Comparison of ENCODE assay signal across 24 cellular contexts in the genomic region with DNA sequence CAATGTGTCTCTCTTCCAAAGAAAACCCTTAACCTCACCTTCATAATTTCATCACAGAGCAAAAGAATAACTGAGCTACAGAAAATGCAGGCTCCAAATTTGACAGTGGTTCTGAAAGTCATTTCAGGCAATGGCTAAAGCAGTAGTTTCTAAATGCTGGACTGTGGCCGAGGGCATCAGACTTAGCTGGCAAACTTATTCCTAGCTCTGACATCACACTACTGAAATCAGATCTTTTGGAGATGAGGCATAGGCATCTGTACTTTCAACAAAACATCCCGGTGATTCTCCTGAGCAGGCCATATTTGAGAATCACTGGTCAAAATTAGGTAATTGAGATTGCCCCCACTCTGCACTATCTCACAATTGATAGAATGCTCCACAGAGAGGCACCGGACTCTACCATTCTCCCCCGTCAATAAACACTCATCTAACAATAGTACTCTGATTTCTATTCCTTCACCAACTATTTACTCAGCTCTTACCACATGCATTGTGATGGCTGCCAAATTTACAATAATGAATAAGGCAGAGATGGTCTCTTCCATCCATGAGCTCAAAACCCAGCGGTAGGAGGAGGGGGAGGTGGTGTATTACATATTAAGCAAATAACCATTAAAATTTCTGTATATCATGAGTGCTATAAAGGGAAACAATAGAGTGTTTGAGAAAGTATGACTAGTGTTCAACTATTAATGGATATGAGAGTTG. TPM values are rescaled to one million over a fixed set of nuclear protein-coding genes. Genes with fewer than 3 reads are reported as not detected.
DNase-seq lines count a peak whose midpoint lies in the region; ATAC-seq and TF ChIP-seq lines count a peak whose summit lies in the region.
"Had no signal": no experiment of that assay in that cellular context is flagged by ENCODE, and none has a peak within 500 bp of the region (broad histone marks: within the 10 kb centered on the region; RNA-seq: fewer than 3 reads in every experiment).

No MANE protein-coding gene starts in this region.

- no peaks in the 10 kb centered on the region for H3K27me3 ChIP-seq in gastroesophageal sphincter
- H3K27me3 ChIP-seq: esophagus muscularis mucosa, transverse colon had no signal

- DNase-seq in NCI-H1092 treated with DMSO at 0.1 percent for 48 hours (lab: John Stamatoyannopoulos, UW) (peak; percentile 24), NCI-H1092 (lab: John Stamatoyannopoulos, UW) (no peak), NCI-H345 treated with DMSO at 0.1 percent for 48 hours (lab: John Stamatoyannopoulos, UW; ENCODE audit: unreplicated experiment) (peak; percentile 21), fibroblast of gingiva (ENCODE audit: low read depth) (peak; percentile 86), superior temporal gyrus (ENCODE audit: extremely low spot score) (peak; percentile 69), NCI-H1048 (lab: John Stamatoyannopoulos, UW) (no peak)
- no peak for DNase-seq in activated T-cell treated with anti-CD3 and anti-CD28 coated beads, Interleukin-2, amount 50 U/mL, for 48 hours
- DNase-seq: activated CD4-positive, alpha-beta T cell treated with anti-CD3 and anti-CD28 coated beads, Interleukin-2, amount 10 ng/mL, durations not matched to agents 24 days and 14 days; activated naive CD4-positive, alpha-beta T cell treated with anti-CD3 and anti-CD28 coated beads, Interleukin-2, amount 10 ng/mL, durations not matched to agents 7 days and 5 days; activated T-cell treated with anti-CD3 and anti-CD28 coated beads, Interleukin-2, amount 50 U/mL, for 72 hours; COR-L47; effector memory CD8-positive, alpha-beta T cell; glutamatergic neuron; H9; NCI-H2107; NCI-H510A treated with DMSO at 0.1 percent for 48 hours; posterior cingulate gyrus; SK-N-SH; stimulated activated CD4-positive, alpha-beta T cell treated with anti-CD3 and anti-CD28 coated beads, Interleukin-15, amount 100 ng/mL, for 24 hours; T-helper 2 cell; transverse colon had no signal

- no peaks in the 10 kb centered on the region for H3K9me3 ChIP-seq in gastroesophageal sphincter
- H3K9me3 ChIP-seq: esophagus muscularis mucosa, SK-N-SH, transverse colon had no signal

- no peak for TF ChIP-seq CTCF in gastroesophageal sphincter (IDR thresholded peaks at IDR 0.05)

- no peak for TF ChIP-seq EP300 in gastroesophageal sphincter (IDR thresholded peaks at IDR 0.05)

- H3K4me1 ChIP-seq in gastroesophageal sphincter = no peaks in the 10 kb centered on the region
- H3K4me1 ChIP-seq: esophagus muscularis mucosa, transverse colon had no signal

- no peaks in the 10 kb centered on the region for H3K36me3 ChIP-seq in gastroesophageal sphincter
- H3K36me3 ChIP-seq: esophagus muscularis mucosa, transverse colon had no signal

- no peak overlapping the region for H3K4me3 ChIP-seq in gastroesophageal sphincter
- H3K4me3 ChIP-seq: esophagus muscularis mucosa, transverse colon had no signal

- no peak for ATAC-seq in gastroesophageal sphincter
- ATAC-seq: activated T-cell treated with anti-CD3 and anti-CD28 coated beads, Interleukin-2, amount 50 U/mL, for 72 hours; effector memory CD8-positive, alpha-beta T cell; sciatic nerve had no signal

- H3K27ac ChIP-seq in gastroesophageal sphincter = no peak overlapping the region
- H3K27ac ChIP-seq: esophagus muscularis mucosa, transverse colon had no signal

- TF ChIP-seq POLR2A in gastroesophageal sphincter (IDR thresholded peaks at IDR 0.05) = no peak

- 85 to 89% methylated on average over 2 to 4 of the region's 5 CpGs for WGBS in gastroesophageal sphincter (ENCODE audit: low coverage in 1 of 2), 2 donors

RNA-seq across cellular contexts. Expression of a gene that starts 57.3 kb away (rescaled TPM):
- 10 to 100 TPM; 11.8 to 30.0 (median 19.7) TPM for total RNA-seq in gastroesophageal sphincter

Comparison
In these comparisons a context has a peak if more than half of its experiments do, and no peak if none do; other contexts are left out.
1. DNase-seq: peak in NCI-H1092 treated with DMSO at 0.1 percent for 48 hours (single experiment), NCI-H345 treated with DMSO at 0.1 percent for 48 hours (single experiment), fibroblast of gingiva (single experiment) and superior temporal gyrus (single experiment); none in NCI-H1092 (single experiment), activated T-cell treated with anti-CD3 and anti-CD28 coated beads, Interleukin-2, amount 50 U/mL, for 48 hours (0 of 2) and NCI-H1048 (single experiment).